In the genomic region with DNA sequence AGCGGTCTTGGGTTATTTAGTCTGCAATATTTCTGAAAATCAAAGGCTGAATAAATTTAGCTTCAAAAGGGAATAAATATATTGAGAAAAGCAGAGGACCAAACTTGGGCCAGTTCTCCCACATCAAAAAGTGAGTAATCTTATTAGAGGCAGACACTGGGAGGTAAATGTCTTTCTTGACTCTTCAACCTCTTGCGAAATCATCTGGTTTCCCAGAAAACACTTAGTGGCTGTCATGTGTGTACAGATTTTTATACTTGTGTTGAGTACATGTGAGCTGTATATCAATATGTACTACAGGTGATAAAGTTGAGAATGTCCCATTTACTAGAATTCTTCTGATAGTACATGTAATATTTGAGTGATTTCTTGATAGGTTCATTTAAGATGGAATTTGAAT, we compare ENCODE assay signal across 17 cellular contexts.
"Had no signal": no experiment of that assay in that cellular context is flagged by ENCODE, and none has a peak within 500 bp of the region (broad histone marks: within the 10 kb centered on the region; RNA-seq: fewer than 3 reads in every experiment).

No MANE protein-coding gene starts in this region.

- ATAC-seq: activated T-cell treated with anti-CD3 and anti-CD28 coated beads, Interleukin-2, amount 50 U/mL, for 72 hours; left lobe of liver had no signal

- H3K4me2 ChIP-seq: hepatocyte had no signal

- H2AFZ ChIP-seq: hepatocyte had no signal

- H3K79me2 ChIP-seq: hepatocyte had no signal

- H3K27ac ChIP-seq: hepatocyte, right atrium auricular region, skin epidermis, tibial artery, uterus had no signal

- H3K36me3 ChIP-seq: right atrium auricular region, tibial artery, uterus had no signal

- H3K27me3 ChIP-seq: hepatocyte, right atrium auricular region, tibial artery, uterus had no signal

- H3K4me1 ChIP-seq: right atrium auricular region, tibial artery, uterus had no signal

- DNase-seq: activated CD4-positive, alpha-beta T cell treated with anti-CD3 and anti-CD28 coated beads, Interleukin-2, amount 10 ng/mL, durations not matched to agents 7 days and 5 days; activated CD8-positive, alpha-beta memory T cell treated with anti-CD3 and anti-CD28 coated beads, Interleukin-2, amount 50 U/mL, for 48 hours; activated gamma-delta T cell; activated T-cell treated with anti-CD3 and anti-CD28 coated beads, Interleukin-2, amount 50 U/mL, for 72 hours; aorta; cerebellar nuclear complex; effector memory CD4-positive, alpha-beta T cell; nucleus accumbens; stimulated activated CD4-positive, alpha-beta T cell treated with anti-CD3 and anti-CD28 coated beads, Interleukin-4, amount 100 ng/mL, for 24 hours; stimulated activated naive CD4-positive, alpha-beta T cell; tibial artery; uterus had no signal

- H3K4me3 ChIP-seq: hepatocyte, right atrium auricular region, skin epidermis, tibial artery, uterus had no signal

- FAIRE-seq: keratinocyte had no signal

- H3K9me3 ChIP-seq: right atrium auricular region, tibial artery, uterus had no signal
